ENCODE assay signal across 16 cellular contexts in the genomic region with DNA sequence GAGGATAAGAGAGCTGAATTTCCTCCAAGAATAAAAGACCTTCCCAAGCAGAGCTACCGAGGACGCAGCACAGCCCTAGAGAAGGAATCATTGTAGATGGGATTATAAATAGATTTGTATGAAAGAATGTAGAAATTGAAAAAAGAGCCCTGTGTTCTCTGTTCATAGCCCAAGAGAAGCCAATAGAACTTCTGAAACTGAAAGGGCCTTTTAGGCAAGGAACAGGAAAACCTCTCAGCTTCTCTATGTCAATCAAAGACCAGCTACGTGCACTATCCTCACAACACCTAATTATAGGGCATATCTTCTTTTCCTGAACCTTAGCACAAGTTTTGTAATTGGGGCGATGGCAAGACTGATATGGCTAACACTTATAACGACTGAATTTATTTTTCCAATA.
DNase-seq lines count a peak whose midpoint lies in the region; ATAC-seq lines count a peak whose summit lies in the region.
"Had no signal": no experiment of that assay in that cellular context is flagged by ENCODE, and none has a peak within 500 bp of the region (broad histone marks: within the 10 kb centered on the region; RNA-seq: fewer than 3 reads in every experiment).

No MANE protein-coding gene starts in this region.

- H3K9me3 Mint-ChIP-seq in activated T-cell treated with anti-CD3 and anti-CD28 coated beads, Interleukin-2, amount 50 U/mL, for 72 hours, result no peaks in the 10 kb centered on the region

- no peak overlapping the region for H3K27ac Mint-ChIP-seq in activated T-cell treated with anti-CD3 and anti-CD28 coated beads, Interleukin-2, amount 50 U/mL, for 72 hours

- H3K27me3 Mint-ChIP-seq in activated T-cell treated with anti-CD3 and anti-CD28 coated beads, Interleukin-2, amount 50 U/mL, for 72 hours (ENCODE audit: low read depth), result no peaks in the 10 kb centered on the region

- H3K36me3 Mint-ChIP-seq in activated T-cell treated with anti-CD3 and anti-CD28 coated beads, Interleukin-2, amount 50 U/mL, for 72 hours (ENCODE audit: insufficient read depth in 2 of 2), result no peaks in the 10 kb centered on the region

- no peak overlapping the region for H3K4me3 Mint-ChIP-seq in activated T-cell treated with anti-CD3 and anti-CD28 coated beads, Interleukin-2, amount 50 U/mL, for 72 hours

- DNase-seq in COLO829 (ENCODE audit: low spot score), result peak; percentile 20
- peak; percentile 35 for DNase-seq in NCI-H526 treated with DMSO at 0.1 percent for 48 hours (lab: John Stamatoyannopoulos, UW)
- DNase-seq in stimulated activated CD4-positive, alpha-beta T cell treated with anti-CD3 and anti-CD28 coated beads, Interleukin-4, amount 100 ng/mL, for 1 hour, result no peak
- no peak for DNase-seq in activated T-cell treated with anti-CD3 and anti-CD28 coated beads, Interleukin-2, amount 50 U/mL, for 72 hours
- DNase-seq: activated CD4-positive, alpha-beta T cell treated with anti-CD3 and anti-CD28 coated beads, Interleukin-2, amount 50 U/mL, for 1 hour; adrenal gland; GDM1; head of caudate nucleus; KG1; NCI-H1930; NCI-H748 treated with DMSO at 0.1 percent for 48 hours had no signal

- no peaks in the 10 kb centered on the region for H3K4me1 Mint-ChIP-seq in activated T-cell treated with anti-CD3 and anti-CD28 coated beads, Interleukin-2, amount 50 U/mL, for 72 hours (ENCODE audit: low read depth)

- ATAC-seq in GM19463 (IDR thresholded peaks at IDR 0.05; ENCODE audit: unreplicated experiment) (peak; percentile 70), HG02884 (IDR thresholded peaks at IDR 0.05; ENCODE audit: unreplicated experiment) (peak; percentile 54), GM18517 (IDR thresholded peaks at IDR 0.05; ENCODE audit: unreplicated experiment) (no peak), HG03196 (IDR thresholded peaks at IDR 0.05; ENCODE audit: unreplicated experiment) (no peak)
- no peak for ATAC-seq in activated T-cell treated with anti-CD3 and anti-CD28 coated beads, Interleukin-2, amount 50 U/mL, for 72 hours (replicated peaks in 1 of 2)
- ATAC-seq: Right ventricle myocardium inferior had no signal

Comparison
In these comparisons a context has a peak if more than half of its experiments do, and no peak if none do; other contexts are left out.
1. DNase-seq: peak in COLO829 (single experiment) and NCI-H526 treated with DMSO at 0.1 percent for 48 hours (single experiment); none in stimulated activated CD4-positive, alpha-beta T cell treated with anti-CD3 and anti-CD28 coated beads, Interleukin-4, amount 100 ng/mL, for 1 hour (single experiment) and activated T-cell treated with anti-CD3 and anti-CD28 coated beads, Interleukin-2, amount 50 U/mL, for 72 hours (0 of 2).
2. ATAC-seq: peak in GM19463 (single experiment) and HG02884 (single experiment); none in GM18517 (single experiment), HG03196 (single experiment) and activated T-cell treated with anti-CD3 and anti-CD28 coated beads, Interleukin-2, amount 50 U/mL, for 72 hours (0 of 2).